Comparison of ENCODE assay signal across 18 cellular contexts in the genomic region with DNA sequence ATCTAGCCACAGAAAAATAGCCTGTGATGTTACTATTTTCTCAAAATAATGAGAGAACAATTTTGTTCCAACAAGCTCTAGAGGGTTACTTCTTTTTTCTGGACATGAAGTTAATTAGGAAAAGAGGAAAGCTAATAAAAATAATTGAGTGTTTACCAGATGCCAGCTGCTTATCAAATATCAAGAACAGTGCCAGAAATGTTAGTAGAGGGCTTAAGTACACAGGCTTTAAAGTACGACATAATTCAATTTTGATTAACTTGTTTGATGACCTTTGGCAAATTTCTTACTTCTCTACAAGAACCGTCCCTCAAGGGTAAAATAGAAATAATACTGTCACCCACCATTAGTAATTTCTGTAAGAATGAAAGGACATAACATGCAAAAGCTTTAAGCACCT.
"Had no signal": no experiment of that assay in that cellular context is flagged by ENCODE, and none has a peak within 500 bp of the region (broad histone marks: within the 10 kb centered on the region; RNA-seq: fewer than 3 reads in every experiment).

No MANE protein-coding gene starts in this region.

- DNase-seq: dermis blood vessel endothelial cell; esophagus squamous epithelium; foreskin keratinocyte; head of caudate nucleus; left colon; mesendoderm; naive thymus-derived CD8-positive, alpha-beta T cell; psoas muscle; retina; right lobe of liver; stimulated activated CD4-positive, alpha-beta T cell treated with anti-CD3 and anti-CD28 coated beads, Interleukin-15, amount 100 ng/mL, for 24 hours; stimulated activated CD4-positive, alpha-beta T cell treated with anti-CD3 and anti-CD28 coated beads, Interleukin-1b, Interleukin-23, amount 100 ng/mL, for 48 hours; stimulated activated CD4-positive, alpha-beta T cell treated with anti-CD3 and anti-CD28 coated beads, Interleukin-4, amount 100 ng/mL, for 24 hours; tibial artery; upper lobe of right lung had no signal

- H3K9me3 ChIP-seq: esophagus squamous epithelium, neutrophil, psoas muscle, right lobe of liver, tibial artery, upper lobe of right lung, vagina had no signal

- H3K4me3 ChIP-seq: esophagus squamous epithelium, hepatocyte, psoas muscle, right lobe of liver, tibial artery, upper lobe of right lung, vagina had no signal

- H3K27ac ChIP-seq: esophagus squamous epithelium, foreskin keratinocyte, hepatocyte, neutrophil, psoas muscle, right lobe of liver, tibial artery, upper lobe of right lung, vagina had no signal

- H3K36me3 ChIP-seq: esophagus squamous epithelium, neutrophil, right lobe of liver, tibial artery, upper lobe of right lung, vagina had no signal

- H3K4me1 ChIP-seq: esophagus squamous epithelium, foreskin keratinocyte, psoas muscle, tibial artery, upper lobe of right lung, vagina had no signal

- H3K27me3 ChIP-seq: esophagus squamous epithelium, foreskin keratinocyte, hepatocyte, neutrophil, right lobe of liver, tibial artery, upper lobe of right lung, vagina had no signal
